Comparison of ENCODE assay signal across 1 cellular context in the genomic region with DNA sequence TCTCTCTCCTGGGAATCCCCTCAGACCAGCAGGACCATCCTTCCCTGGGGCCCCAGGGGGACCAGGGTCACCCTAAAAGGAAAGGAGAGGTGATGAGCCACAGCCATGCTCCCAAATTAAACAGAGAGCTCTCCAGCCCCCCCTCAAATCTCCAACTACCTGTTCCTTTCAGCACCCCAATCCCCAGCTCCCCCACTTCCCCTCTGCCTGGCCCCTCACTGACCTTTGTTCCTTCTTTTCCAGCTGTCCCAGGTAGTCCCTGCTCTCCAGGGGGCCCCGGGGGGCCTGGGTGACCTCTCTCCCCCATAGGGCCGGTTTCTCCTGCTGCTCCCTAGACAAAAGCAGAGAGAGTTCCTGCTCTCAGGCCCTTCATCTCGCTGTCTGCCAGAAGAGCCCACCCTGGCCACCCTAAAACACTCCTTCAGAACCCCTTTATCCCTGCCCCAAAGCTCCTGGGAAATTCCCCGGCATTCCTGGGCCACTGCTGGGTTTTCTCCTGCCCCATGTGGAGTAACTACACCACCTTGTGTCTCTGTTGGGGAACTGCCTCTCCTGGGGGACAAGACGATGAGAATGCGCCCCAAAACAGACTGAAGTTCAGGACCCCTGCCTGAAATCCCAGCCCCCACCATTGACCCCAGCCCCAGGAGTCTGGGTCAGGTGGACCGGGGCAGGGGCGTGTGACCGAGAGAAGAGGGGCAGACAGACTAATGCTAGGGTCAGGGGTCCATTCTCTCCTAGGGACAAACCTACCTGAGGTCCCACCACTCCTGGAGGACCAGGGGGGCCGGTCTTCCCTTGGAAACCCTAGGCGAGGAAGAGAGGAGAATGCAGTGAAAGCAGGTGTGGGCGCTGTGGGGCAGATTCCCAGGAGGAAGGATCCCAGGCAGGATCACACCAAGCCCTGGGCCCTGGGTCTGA.
TF ChIP-seq lines count a peak whose summit lies in the region.

No MANE protein-coding gene starts in this region.

TF ChIP-seq in SK-N-SH treated with all-trans-retinoic acid at 6 μM for 48 hours, 23 proteins besides CTCF, POLR2A, EP300 and RAD21:
- TF ChIP-seq, protein P1, sequence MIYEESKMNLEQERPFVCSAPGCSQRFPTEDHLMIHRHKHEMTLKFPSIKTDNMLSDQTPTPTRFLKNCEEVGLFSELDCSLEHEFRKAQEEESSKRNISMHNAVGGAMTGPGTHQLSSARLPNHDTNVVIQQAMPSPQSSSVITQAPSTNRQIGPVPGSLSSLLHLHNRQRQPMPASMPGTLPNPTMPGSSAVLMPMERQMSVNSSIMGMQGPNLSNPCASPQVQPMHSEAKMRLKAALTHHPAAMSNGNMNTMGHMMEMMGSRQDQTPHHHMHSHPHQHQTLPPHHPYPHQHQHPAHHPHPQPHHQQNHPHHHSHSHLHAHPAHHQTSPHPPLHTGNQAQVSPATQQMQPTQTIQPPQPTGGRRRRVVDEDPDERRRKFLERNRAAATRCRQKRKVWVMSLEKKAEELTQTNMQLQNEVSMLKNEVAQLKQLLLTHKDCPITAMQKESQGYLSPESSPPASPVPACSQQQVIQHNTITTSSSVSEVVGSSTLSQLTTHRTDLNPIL (CRISPR knock-in tag; IDR thresholded peaks at IDR 0.05; ENCODE audit: low read depth): no peak
- TF ChIP-seq OSR1 (CRISPR knock-in tag; IDR thresholded peaks at IDR 0.05): no peak
TF ChIP-seq in SK-N-SH treated with all-trans-retinoic acid at 6 μM for 48 hours: peak in this region for 0.
